In the genomic region with DNA sequence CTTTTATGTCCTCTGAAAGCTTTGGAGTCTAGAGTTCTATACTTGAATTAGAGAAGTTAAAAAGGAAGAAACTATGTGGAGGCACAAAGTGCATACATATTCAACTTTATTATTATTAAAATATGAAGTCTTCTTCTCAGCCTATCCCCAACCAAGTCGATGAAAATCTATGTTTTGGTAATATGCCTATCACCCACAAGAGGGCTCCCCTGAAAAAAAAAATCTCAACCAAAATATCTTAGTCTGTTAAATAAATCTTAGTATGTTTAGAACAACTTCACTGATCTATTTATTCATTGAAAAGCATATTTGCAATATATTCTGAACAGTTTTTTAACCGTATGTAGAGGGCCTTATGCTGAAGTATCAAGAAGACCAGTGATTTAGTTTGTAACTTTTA, we compare ENCODE assay signal across 18 cellular contexts.
A peak's percentile ranks its signal among the peaks of the same experiment; 100 is the strongest.
DNase-seq lines count a peak whose midpoint lies in the region; ATAC-seq, FAIRE-seq and TF ChIP-seq lines count a peak whose summit lies in the region.
"Had no signal": no experiment of that assay in that cellular context is flagged by ENCODE, and none has a peak within 500 bp of the region (broad histone marks: within the 10 kb centered on the region; RNA-seq: fewer than 3 reads in every experiment).

No MANE protein-coding gene starts in this region.

- H3K9me3 ChIP-seq in Karpas-422 (ENCODE audit: low read length) (no peaks in the 10 kb centered on the region; the same call in 1 of the 2 replicates), H1 (ENCODE audit: insufficient read depth in 2 of 2, low read depth in 1 of 2, low read length in 1 of 2) (no peaks in the 10 kb centered on the region; a peak in 1 of 4 replicates), upper lobe of left lung (peaks cover 3 to 18% (median 8%) of the 10 kb centered on the region in 4 donors)
- H3K9me3 ChIP-seq: thyroid gland had no signal

- no peak overlapping the region for H3K23ac ChIP-seq in H1 (ENCODE audit: insufficient read length)

- H3K14ac ChIP-seq in H1 (ENCODE audit: insufficient read length) = no peak overlapping the region

- no peak for TF ChIP-seq EP300 in H1 (IDR thresholded peaks at IDR 0.05; ENCODE audit: borderline replicate concordance in 1 of 2, low read depth in 2 of 2, low read length in 2 of 2)
- TF ChIP-seq EP300 in upper lobe of left lung (IDR thresholded peaks at IDR 0.05) = no peak

- H3K79me2 ChIP-seq in Karpas-422 (ENCODE audit: low read length) (no peaks in the 10 kb centered on the region), H1 (ENCODE audit: control insufficient read depth in 1 of 2, insufficient read depth in 2 of 2, low read length in 2 of 2) (no peaks in the 10 kb centered on the region)

- H2BK5ac ChIP-seq in H1 (ENCODE audit: low read depth, low read length) = no peak overlapping the region

- no peak overlapping the region for H3K18ac ChIP-seq in H1 (ENCODE audit: extremely low read depth, low read length)

- POLR2A ChIA-PET in H1 (lab: Charles Lee; ENCODE audit: partially characterized antibody) = no interaction called here

- TF ChIP-seq POLR2A in H1 (IDR thresholded peaks at IDR 0.05; ENCODE audit: control extremely low read depth in 1 of 2, low read depth in 2 of 2, low read length in 2 of 2) = no peak
- no peak for TF ChIP-seq POLR2A in upper lobe of left lung (IDR thresholded peaks at IDR 0.05)

- H3K23me2 ChIP-seq in H1 (ENCODE audit: low read depth, low read length) = no peaks in the 10 kb centered on the region

- FAIRE-seq in H1 (lab: Jason Lieb, UNC) = no peak
- FAIRE-seq: bronchial epithelial cell had no signal

- ATAC-seq in HG03097 (IDR thresholded peaks at IDR 0.05; ENCODE audit: low FRiP score, unreplicated experiment) = no peak
- ATAC-seq in GM18511 (IDR thresholded peaks at IDR 0.05; ENCODE audit: unreplicated experiment) = no peak
- no peak for ATAC-seq in upper lobe of left lung (ENCODE audit: low FRiP score in 2 of 2)
- ATAC-seq: T-helper 17 cell had no signal

- H3K9ac ChIP-seq in Karpas-422 (ENCODE audit: low read length) (no peak overlapping the region), H1 (replicated peaks in 1 of 4; ENCODE audit: extremely low read depth in 1 of 4, low read depth in 3 of 4, low read length in 3 of 4) (no peak overlapping the region)
- H3K9ac ChIP-seq: BLaER1 had no signal

- H3K4me2 ChIP-seq in Karpas-422 (ENCODE audit: low read depth, low read length, poor library complexity, severe bottlenecking) = no peak overlapping the region
- no peak overlapping the region for H3K4me2 ChIP-seq in H1 (ENCODE audit: insufficient read depth in 1 of 2, low read depth in 2 of 2, low read length in 2 of 2)
- H3K4me2 ChIP-seq: BLaER1 had no signal

- no peak overlapping the region for H2BK15ac ChIP-seq in H1 (ENCODE audit: low read length)

- H2AK5ac ChIP-seq in H1 (ENCODE audit: low read depth, low read length) = no peak overlapping the region

- 83% methylated on average over 2 of the region's 2 CpGs; no CpG with 5 or more reads in 1 of the 2 experiments for WGBS in H1 (ENCODE audit: extremely low coverage in 1 of 2, insufficient coverage in 1 of 2, insufficient read length in 1 of 2, insufficient replicate concordance in 2 of 2, low coverage in 1 of 2, low lambda C conversion rate in 2 of 2, missing lambda C conversion rate in 1 of 2), 2 experiments
- 77 to 79% methylated on average over 2 of the region's 2 CpGs for WGBS in upper lobe of left lung, 2 donors

- no peak overlapping the region for H2AFZ ChIP-seq in Karpas-422 (ENCODE audit: low read length)
- H2AFZ ChIP-seq in H1 (ENCODE audit: low read length) = no peak overlapping the region

- H2BK12ac ChIP-seq in H1 (ENCODE audit: low read depth, low read length) = no peak overlapping the region

- H3K27me3 ChIP-seq in Karpas-422 (ENCODE audit: low read length) = no peaks in the 10 kb centered on the region
- H3K27me3 ChIP-seq in H1 (replicated peaks in 1 of 4; ENCODE audit: control insufficient read depth in 3 of 4, extremely low read depth in 1 of 4, insufficient read depth in 3 of 4, low read length in 3 of 4) = no peaks in the 10 kb centered on the region
- H3K27me3 ChIP-seq in upper lobe of left lung = no peaks in the 10 kb centered on the region
- H3K27me3 ChIP-seq: BLaER1, thyroid gland had no signal

- no peak overlapping the region for H4K5ac ChIP-seq in H1 (ENCODE audit: insufficient read length, low read depth, low read length)

- TF ChIP-seq CTCF in C4-2B (conservative IDR thresholded peaks at IDR 0.05) (peak; percentile 39), H1 (IDR thresholded peaks at IDR 0.05; ENCODE audit: control extremely low read depth in 1 of 3, insufficient read depth in 1 of 3, low read depth in 1 of 3, low read length in 3 of 3) (peak in 2 of 3 experiments; percentile 8 to 9; a peak in 2 of 4 replicates), upper lobe of left lung (IDR thresholded peaks at IDR 0.05) (no peak)

- H4K91ac ChIP-seq in H1 (replicated peaks; ENCODE audit: insufficient read length, low read length) = no peak overlapping the region

- peak; percentile 53 for DNase-seq in Karpas-422
- DNase-seq in H1 (ENCODE audit: low read depth in 1 of 2, low spot score in 2 of 2) = no peak
- DNase-seq in middle frontal gyrus (ENCODE audit: extremely low spot score, low spot score) = peak; percentile 18
- no peak for DNase-seq in upper lobe of left lung
- no peak for DNase-seq in NCI-H82 treated with DMSO at 0.1 percent for 48 hours (lab: John Stamatoyannopoulos, UW; ENCODE audit: unreplicated experiment)
- DNase-seq: DMS79, HCEC 1CT, hippocampal formation, NCI-H1105 treated with DMSO at 0.1 percent for 48 hours, NCI-H345, SHP77 treated with DMSO at 0.1 percent for 48 hours, T-helper 17 cell, thyroid gland had no signal

- H3K4me3 ChIP-seq in Karpas-422 (ENCODE audit: low read length) (no peak overlapping the region), H1 (ENCODE audit: extremely low read depth in 1 of 4, insufficient read depth in 2 of 4, low read depth in 3 of 4, low read length in 4 of 4) (no peak overlapping the region), upper lobe of left lung (no peak overlapping the region)
- H3K4me3 ChIP-seq: BLaER1, thyroid gland had no signal

- no peak overlapping the region for H3K27ac ChIP-seq in C4-2B
- H3K27ac ChIP-seq in Karpas-422 (ENCODE audit: low read length) = no peak overlapping the region
- H3K27ac ChIP-seq in H1 (ENCODE audit: low read depth, low read length) = no peak overlapping the region
- no peak overlapping the region for H3K27ac ChIP-seq in upper lobe of left lung
- H3K27ac ChIP-seq: BLaER1, thyroid gland had no signal

- TF ChIP-seq RAD21 in H1 (IDR thresholded peaks at IDR 0.05 in 1 of 2, conservative IDR thresholded peaks at IDR 0.05 in 1 of 2; ENCODE audit: low read depth in 2 of 2, low read length in 2 of 2) = peak; percentile 27 to 38

- no peak overlapping the region for H3K56ac ChIP-seq in H1 (replicated peaks; ENCODE audit: insufficient read length, low read depth, low read length)

- H3K4me1 ChIP-seq in Karpas-422 (ENCODE audit: low read length) (no peaks in the 10 kb centered on the region), H1 (replicated peaks in 1 of 4; ENCODE audit: control insufficient read depth in 3 of 4, insufficient read depth in 4 of 4, low read length in 3 of 4) (no peaks in the 10 kb centered on the region), upper lobe of left lung (no peaks in the 10 kb centered on the region)
- H3K4me1 ChIP-seq: BLaER1, thyroid gland had no signal

- no peaks in the 10 kb centered on the region for H3K9me2 ChIP-seq in Karpas-422 (replicated peaks; ENCODE audit: insufficient read depth, low read length)

- H2BK20ac ChIP-seq in H1 (ENCODE audit: low read length) = no peak overlapping the region

- H4K8ac ChIP-seq in H1 (ENCODE audit: extremely low read depth, insufficient read depth, low read length) = no peak overlapping the region

- no peak overlapping the region for H3K4ac ChIP-seq in H1 (replicated peaks; ENCODE audit: insufficient read length, low read depth, low read length)

- H4K20me1 ChIP-seq in Karpas-422 (ENCODE audit: insufficient read depth, low read depth, low read length) (no peaks in the 10 kb centered on the region), H1 (replicated peaks in 1 of 2; ENCODE audit: control insufficient read depth in 1 of 2, insufficient read depth in 2 of 2, low read length in 2 of 2) (no peaks in the 10 kb centered on the region)
- H4K20me1 ChIP-seq: BLaER1 had no signal

- H3K36me3 ChIP-seq in Karpas-422 (ENCODE audit: insufficient read depth, low read length) (no peaks in the 10 kb centered on the region), H1 (ENCODE audit: control insufficient read depth in 2 of 4, insufficient read depth in 4 of 4, low read length in 3 of 4) (no peaks in the 10 kb centered on the region), upper lobe of left lung (no peaks in the 10 kb centered on the region)
- H3K36me3 ChIP-seq: BLaER1, thyroid gland had no signal

- CTCF ChIA-PET in H1 (lab: Charles Lee; ENCODE audit: partially characterized antibody) = interaction anchor here (1.1 kb wide), 1 partner anchor 52 kb away, joined by 3 read pairs; no protein-coding TSS in a partner anchor

- H3K79me1 ChIP-seq in H1 (ENCODE audit: low read depth, low read length) = no peaks in the 10 kb centered on the region

- H2BK120ac ChIP-seq in H1 (replicated peaks; ENCODE audit: low read depth, low read length) = no peak overlapping the region

TF ChIP-seq in H1, 55 proteins besides CTCF, POLR2A, EP300 and RAD21:
- TF ChIP-seq SIRT6 (IDR thresholded peaks at IDR 0.05; ENCODE audit: low read length) (no peak), FOSL1 (IDR thresholded peaks at IDR 0.05; ENCODE audit: insufficient read depth, low read depth, low read length) (no peak), MAFK (IDR thresholded peaks at IDR 0.05; ENCODE audit: low read depth, low read length) (no peak), SIX5 (IDR thresholded peaks at IDR 0.05; ENCODE audit: low read depth, low read length) (no peak)
- TF ChIP-seq, protein P1, sequence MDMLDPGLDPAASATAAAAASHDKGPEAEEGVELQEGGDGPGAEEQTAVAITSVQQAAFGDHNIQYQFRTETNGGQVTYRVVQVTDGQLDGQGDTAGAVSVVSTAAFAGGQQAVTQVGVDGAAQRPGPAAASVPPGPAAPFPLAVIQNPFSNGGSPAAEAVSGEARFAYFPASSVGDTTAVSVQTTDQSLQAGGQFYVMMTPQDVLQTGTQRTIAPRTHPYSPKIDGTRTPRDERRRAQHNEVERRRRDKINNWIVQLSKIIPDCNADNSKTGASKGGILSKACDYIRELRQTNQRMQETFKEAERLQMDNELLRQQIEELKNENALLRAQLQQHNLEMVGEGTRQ (IDR thresholded peaks at IDR 0.05; ENCODE audit: low read length) = no peak
TF ChIP-seq in H1: peak in this region for 0.

Comparison
In these comparisons a context has a peak if more than half of its experiments do, and no peak if none do; other contexts are left out.
1. CTCF ChIP-seq: peak in C4-2B (single experiment) and H1 (2 of 3); none in upper lobe of left lung (0 of 6).
2. DNase-seq: peak in Karpas-422 (single experiment) and middle frontal gyrus (single experiment); none in H1 (0 of 2), upper lobe of left lung (0 of 2) and NCI-H82 treated with DMSO at 0.1 percent for 48 hours (single experiment).